Comparison of ENCODE assay signal across 8 cellular contexts in the genomic region with DNA sequence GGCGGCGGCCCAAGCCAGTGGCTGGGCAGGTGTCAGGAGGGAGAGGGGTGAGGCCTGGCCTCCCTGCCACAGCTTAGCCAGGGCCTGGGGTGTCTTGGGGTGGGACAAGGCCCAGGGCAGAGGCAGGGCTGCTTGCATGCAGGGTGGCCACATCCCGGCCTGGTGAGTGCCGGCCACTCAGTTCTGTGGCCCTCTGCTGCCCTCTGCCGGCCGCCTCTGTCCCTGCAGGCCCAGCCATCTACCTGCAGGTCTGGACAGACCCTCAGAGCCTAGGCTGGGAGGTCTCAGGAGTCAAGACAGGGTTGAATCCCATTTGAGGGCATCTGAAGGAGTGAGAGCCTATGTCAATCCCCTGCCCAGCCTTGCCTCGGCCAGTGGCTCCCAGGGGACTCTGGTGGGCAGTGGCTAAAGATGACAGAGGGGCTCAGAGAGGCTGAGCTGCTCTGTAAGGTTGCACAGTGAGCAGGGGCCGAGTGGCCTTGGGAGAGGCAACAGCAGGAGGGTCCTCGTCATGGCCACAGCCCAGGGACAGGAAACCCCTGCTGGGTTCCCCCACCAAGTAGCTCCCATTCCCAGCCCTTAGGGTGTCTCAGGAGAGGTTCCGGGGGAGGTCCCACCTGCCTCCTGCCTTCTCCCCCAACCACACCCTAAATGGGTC. TPM values are rescaled to one million over a fixed set of nuclear protein-coding genes. Genes with fewer than 3 reads are reported as not detected.
DNase-seq lines count a peak whose midpoint lies in the region; ATAC-seq, FAIRE-seq and TF ChIP-seq lines count a peak whose summit lies in the region.
"Not testable (repeated sequence)": the region's sequence is repeated elsewhere in the genome, so short reads cannot be mapped to it uniquely, and the experiment has no call there.

No MANE protein-coding gene starts in this region.

- TF ChIP-seq CTCF in dorsolateral prefrontal cortex (IDR thresholded peaks at IDR 0.05 in 54 of 56, conservative IDR thresholded peaks at IDR 0.05 in 2 of 56; ENCODE audit: low read depth in 1 of 56, partially characterized antibody in 56 of 56) = peak; percentile 55 to 96 (median 84)
- peak; percentile 63 to 88 (median 70) for TF ChIP-seq CTCF in keratinocyte (optimal IDR thresholded peaks at IDR 0.05 in 1 of 3, IDR thresholded peaks at IDR 0.05 in 1 of 3, conservative IDR thresholded peaks at IDR 0.05 in 1 of 3; ENCODE audit: extremely low read depth in 1 of 3, insufficient read depth in 2 of 3, low read length in 3 of 3)
- TF ChIP-seq CTCF in gastrocnemius medialis (IDR thresholded peaks at IDR 0.05 in 4 of 5, conservative IDR thresholded peaks at IDR 0.05 in 1 of 5) = peak; percentile 68 to 86 (median 71)
- peak; percentile 60 to 93 (median 79) for TF ChIP-seq CTCF in tibial nerve (IDR thresholded peaks at IDR 0.05)

- peak; percentile 63 for FAIRE-seq in keratinocyte (lab: Jason Lieb, UNC)

- H2AFZ ChIP-seq in keratinocyte (ENCODE audit: control insufficient read depth, low read length) = not testable (repeated sequence)

- TF ChIP-seq POLR2A in gastrocnemius medialis (IDR thresholded peaks at IDR 0.05); tibial nerve (IDR thresholded peaks at IDR 0.05): not testable (repeated sequence)

- H3K4me2 ChIP-seq in keratinocyte (ENCODE audit: control insufficient read depth, extremely low read depth, insufficient read depth, low read depth, low read length) = not testable (repeated sequence)

- H3K79me2 ChIP-seq in keratinocyte (ENCODE audit: control insufficient read depth, insufficient read depth, low read length) = not testable (repeated sequence)

- peak; percentile 89 to 92 for ATAC-seq in gastrocnemius medialis

- 36% methylated on average over 10 of the region's 10 CpGs for WGBS in tibial nerve, 2 donors

- H3K9me3 ChIP-seq in keratinocyte (ENCODE audit: control insufficient read depth, low read depth, low read length); gastrocnemius medialis; tibial nerve: not testable (repeated sequence)

- not testable (repeated sequence) for H3K36me3 ChIP-seq in keratinocyte (ENCODE audit: control insufficient read depth in 2 of 2, extremely low read depth in 1 of 2, insufficient read depth in 2 of 2, low read length in 2 of 2); gastrocnemius medialis; tibial nerve

- not testable (repeated sequence) for TF ChIP-seq EP300 in tibial nerve (IDR thresholded peaks at IDR 0.05)

- H4K20me1 ChIP-seq in keratinocyte (ENCODE audit: control insufficient read depth, extremely low read depth, insufficient read depth, low read length) = not testable (repeated sequence)

- H3K27ac ChIP-seq in dorsolateral prefrontal cortex; keratinocyte (ENCODE audit: control insufficient read depth, insufficient read depth, low read length); gastrocnemius medialis; tibial nerve: not testable (repeated sequence)

- H3K27me3 ChIP-seq in dorsolateral prefrontal cortex, gastrocnemius medialis, tibial nerve: not testable (repeated sequence)
- H3K27me3 ChIP-seq in keratinocyte (ENCODE audit: control insufficient read depth, extremely low read depth, insufficient read depth, low read length) = peaks cover 11% of the 10 kb centered on the region

- intact Hi-C loops in dorsolateral prefrontal cortex (cut with DNase I) = loop anchor here (1.0 to 10.0 kb wide), 3 partner anchors 129 to 311 kb away; no protein-coding TSS in a partner anchor
- intact Hi-C loops in gastrocnemius medialis (cut with DNase I; ENCODE audit: low total_unique reads) = loop anchor here (1.0 kb wide), 1 partner anchor 129 kb away; no protein-coding TSS in a partner anchor

- H3K9me1 ChIP-seq in keratinocyte (ENCODE audit: control insufficient read depth, extremely low read depth, insufficient read depth, low read length) = not testable (repeated sequence)

- in situ Hi-C loops in gastrocnemius medialis (cut with MboI; ENCODE audit: low sequenced_read_pairs in 4 of 4) = not testable (repeated sequence)

- H3K9ac ChIP-seq in keratinocyte (ENCODE audit: control insufficient read depth, extremely low read depth, insufficient read depth, low read length) = not testable (repeated sequence)

- H3K4me3 ChIP-seq in dorsolateral prefrontal cortex; keratinocyte (ENCODE audit: control insufficient read depth in 2 of 3, extremely low read depth in 1 of 3, insufficient read depth in 2 of 3, low read depth in 1 of 3, low read length in 3 of 3); gastrocnemius medialis; tibial nerve: not testable (repeated sequence)

- DNase-seq in ELF-1 (ENCODE audit: low read depth, low spot score) (peak; percentile 88), LoVo (ENCODE audit: low spot score) (peak; percentile 42), SIG-M5 treated with dmso at 0.1 percent for 504 hours (lab: John Stamatoyannopoulos, UW; ENCODE audit: unreplicated experiment) (peak; percentile 7), activated T-cell treated with anti-CD3 and anti-CD28 coated beads for 48 hours (ENCODE audit: low read depth) (peak; percentile 75), dorsolateral prefrontal cortex (peak; percentile 74 to 91 (median 84)), gastrocnemius medialis (peak; percentile 40 to 71), tibial nerve (ENCODE audit: low spot score in 2 of 2) (peak; percentile 78 to 94)
- not testable (repeated sequence) for DNase-seq in keratinocyte (ENCODE audit: low read depth, low spot score)

- not testable (repeated sequence) for H3K4me1 ChIP-seq in keratinocyte (ENCODE audit: control insufficient read depth, extremely low read depth, insufficient read depth, low read length); gastrocnemius medialis; tibial nerve

- dilution Hi-C loops in keratinocyte (cut with MboI; ENCODE audit: extremely low pct_ligation_motif_present, low sequenced_read_pairs) = not testable (repeated sequence)

RNA-seq across cellular contexts. Expression of gene RTN4R, which starts 17.7 kb away (rescaled TPM):
- total RNA-seq in dorsolateral prefrontal cortex (10 to 100 TPM; 14.5 to 68.2 (median 38.9) TPM), gastrocnemius medialis (under 1 TPM in 2 of 4 donors, not detected in 2; 0.29 to 0.75 TPM), tibial nerve (1 to 10 TPM; 2.5 to 6.9 (median 3.6) TPM)
- polyA plus RNA-seq in keratinocyte = 2.5 to 5.6 TPM (median 5.5 TPM) in 3 replicates
- polyA plus RNA-seq in keratinocyte (2011; ENCODE audit: low read depth) = 0.79 TPM
- 2.6 and 8.8 TPM in 2 replicates for polyA plus RNA-seq in keratinocyte (2011; cell fraction: cytosol; rRNA removed)
- 4.8 and 7.4 TPM in 2 replicates for polyA plus RNA-seq in keratinocyte (2011; cell fraction: nucleus; rRNA removed)
- 7.3 and 10.5 TPM in 2 replicates for polyA plus RNA-seq in keratinocyte (2012; ENCODE audit: low replicate concordance)
- 2.6 to 4.4 TPM (median 4.4 TPM) in 3 replicates for polyA minus RNA-seq in keratinocyte
- 24.7 TPM for polyA minus RNA-seq in keratinocyte (2011; cell fraction: cytosol; rRNA and poly(A)+ RNA removed)
- 6.6 and 6.8 TPM in 2 replicates for polyA minus RNA-seq in keratinocyte (2011; cell fraction: nucleus; rRNA and poly(A)+ RNA removed)

RNA-seq across cellular contexts. Expression of gene DGCR6L, which starts 34.0 kb away (rescaled TPM):
- total RNA-seq in dorsolateral prefrontal cortex = 10 to 100 TPM; 33.0 to 66.4 (median 49.3) TPM
- polyA plus RNA-seq in keratinocyte = 19.2 to 38.3 TPM (median 25.2 TPM) in 3 replicates
- 10.6 TPM for polyA plus RNA-seq in keratinocyte (2011; ENCODE audit: low read depth)
- 13.0 and 35.8 TPM in 2 replicates for polyA plus RNA-seq in keratinocyte (2011; cell fraction: cytosol; rRNA removed)
- 7.9 and 8.3 TPM in 2 replicates for polyA plus RNA-seq in keratinocyte (2011; cell fraction: nucleus; rRNA removed)
- 15.8 and 30.8 TPM in 2 replicates for polyA plus RNA-seq in keratinocyte (2012; ENCODE audit: low replicate concordance)
- 8.7 to 18.4 TPM (median 15.3 TPM) in 3 replicates for polyA minus RNA-seq in keratinocyte
- polyA minus RNA-seq in keratinocyte (2011; cell fraction: cytosol; rRNA and poly(A)+ RNA removed) = 31.3 TPM
- polyA minus RNA-seq in keratinocyte (2011; cell fraction: nucleus; rRNA and poly(A)+ RNA removed) = 3.6 and 6.3 TPM in 2 replicates
- 100 to 1,000 TPM in 1 of 4 donors, 10 to 100 TPM in 3; 43.5 to 105 (median 67.5) TPM for total RNA-seq in gastrocnemius medialis
- 10 to 100 TPM; 57.6 to 87.9 (median 66.8) TPM for total RNA-seq in tibial nerve
